In the genomic region with DNA sequence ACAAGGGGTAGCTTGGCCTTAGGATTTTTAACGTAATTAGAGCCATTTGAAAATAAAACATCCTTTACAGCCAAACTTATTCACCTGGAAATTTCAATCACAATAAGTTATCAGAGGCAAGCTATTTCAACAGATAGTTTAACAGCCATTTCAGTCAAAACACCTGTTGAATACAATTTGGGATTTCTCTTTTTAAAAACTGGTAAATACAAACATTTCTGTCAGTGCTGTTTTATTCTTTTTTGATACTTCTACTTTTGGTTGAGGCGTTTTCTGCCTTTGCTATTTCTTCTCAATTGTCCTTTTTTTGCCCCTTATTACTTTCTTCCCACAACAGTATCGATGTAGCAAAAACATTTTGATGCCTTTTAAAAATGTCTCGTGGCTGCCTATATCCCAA, we compare ENCODE assay signal across 31 cellular contexts. TPM values are rescaled to one million over a fixed set of nuclear protein-coding genes. Genes with fewer than 3 reads are reported as not detected.
"Had no signal": no experiment of that assay in that cellular context is flagged by ENCODE, and none has a peak within 500 bp of the region (broad histone marks: within the 10 kb centered on the region; RNA-seq: fewer than 3 reads in every experiment).

No MANE protein-coding gene starts in this region.

- H3K36me3 ChIP-seq: neural progenitor cell, ovary, right lobe of liver, sigmoid colon, stomach, thoracic aorta, thyroid gland, tibial nerve, upper lobe of right lung, uterus had no signal

- H3K27ac ChIP-seq: neural progenitor cell, ovary, parathyroid adenoma, psoas muscle, right lobe of liver, sigmoid colon, stomach, thoracic aorta, thyroid gland, tibial nerve, upper lobe of right lung, uterus had no signal

- H3K4me3 ChIP-seq: neural progenitor cell, ovary, psoas muscle, right lobe of liver, sigmoid colon, stomach, thoracic aorta, thyroid gland, tibial nerve, upper lobe of right lung, uterus had no signal

- DNase-seq: naive B cell; naive thymus-derived CD8-positive, alpha-beta T cell; occipital lobe; ovary; posterior cingulate gyrus; psoas muscle; right cardiac atrium; right lobe of liver; sigmoid colon; small intestine; stimulated activated CD4-positive, alpha-beta T cell treated with anti-CD3 and anti-CD28 coated beads, Interleukin-15, amount 100 ng/mL, for 24 hours; stimulated activated CD4-positive, alpha-beta T cell treated with anti-CD3 and anti-CD28 coated beads, Interleukin-2, amount 100 ng/mL, for 24 hours; stimulated activated CD4-positive, alpha-beta T cell treated with anti-CD3 and anti-CD28 coated beads, Interleukin-2, amount 100 ng/mL, for 48 hours; stimulated activated CD4-positive, alpha-beta T cell treated with anti-CD3 and anti-CD28 coated beads, Interleukin-4, amount 100 ng/mL, for 24 hours; stimulated activated naive B cell treated with anti-CD40 and anti-IgM and Interleukin-4, amounts not matched to agents 10 μg/mL and 1 μg/mL and 100 μg/mL, for 72 hours; stimulated activated naive CD4-positive, alpha-beta T cell treated with Interleukin-2 at 50 U/mL for 16 hours; stomach; thyroid gland; trophoblast cell; upper lobe of right lung; uterus had no signal

- H3K9me3 ChIP-seq: ovary, psoas muscle, right lobe of liver, sigmoid colon, stomach, thoracic aorta, thyroid gland, tibial nerve, upper lobe of right lung, uterus had no signal

- FAIRE-seq: small intestine had no signal

- H3K4me1 ChIP-seq: parathyroid adenoma, psoas muscle, right lobe of liver, uterus had no signal

- H2AFZ ChIP-seq: neural progenitor cell, parathyroid adenoma had no signal

- H3K9me3 Mint-ChIP-seq: natural killer cell treated with Interleukin-12 subunit alpha and Interleukin-12 subunit beta and Interleukin-15 and Interleukin-18, amount 100 ng/mL, for 72 hours; neural progenitor cell; stimulated activated naive CD8-positive, alpha-beta T cell treated with anti-CD3 and anti-CD28 coated beads, Interleukin-15, Interleukin-2, amounts not matched to agents 100 ng/mL and 50 ng/mL, for 24 hours had no signal

- H3K4me2 ChIP-seq: neural progenitor cell had no signal

- H3K4me3 Mint-ChIP-seq: naive thymus-derived CD8-positive, alpha-beta T cell; natural killer cell treated with Interleukin-12 subunit alpha and Interleukin-12 subunit beta and Interleukin-15 and Interleukin-18, amount 100 ng/mL, for 72 hours; neural progenitor cell; stimulated activated effector memory CD8-positive, alpha-beta T cell treated with anti-CD3 and anti-CD28 coated beads, Interleukin-12 subunit alpha, Interleukin-12 subunit beta, amount 100 ng/mL, for 72 hours; stimulated activated naive B cell treated with anti-CD40 and anti-IgM and Interleukin-4, amounts not matched to agents 10 μg/mL and 1 μg/mL and 100 μg/mL, for 72 hours; stimulated activated naive CD8-positive, alpha-beta T cell treated with anti-CD3 and anti-CD28 coated beads, Interleukin-15, Interleukin-2, amounts not matched to agents 100 ng/mL and 50 ng/mL, for 24 hours had no signal

- H3K4me1 Mint-ChIP-seq: stimulated activated effector memory CD8-positive, alpha-beta T cell treated with anti-CD3 and anti-CD28 coated beads, Interleukin-12 subunit alpha, Interleukin-12 subunit beta, amount 100 ng/mL, for 72 hours had no signal

- H3K27ac Mint-ChIP-seq: naive B cell; naive thymus-derived CD8-positive, alpha-beta T cell; natural killer cell treated with Interleukin-12 subunit alpha and Interleukin-12 subunit beta and Interleukin-15 and Interleukin-18, amount 100 ng/mL, for 72 hours; neural progenitor cell; progenitor cell of endocrine pancreas; stimulated activated effector memory CD8-positive, alpha-beta T cell treated with anti-CD3 and anti-CD28 coated beads, Interleukin-12 subunit alpha, Interleukin-12 subunit beta, amount 100 ng/mL, for 72 hours; stimulated activated naive B cell treated with anti-CD40 and anti-IgM and Interleukin-4, amounts not matched to agents 10 μg/mL and 1 μg/mL and 100 μg/mL, for 72 hours; stimulated activated naive CD8-positive, alpha-beta T cell treated with anti-CD3 and anti-CD28 coated beads, Interleukin-15, Interleukin-2, amounts not matched to agents 100 ng/mL and 50 ng/mL, for 24 hours had no signal

- H3K36me3 Mint-ChIP-seq: natural killer cell treated with Interleukin-12 subunit alpha and Interleukin-12 subunit beta and Interleukin-15 and Interleukin-18, amount 100 ng/mL, for 72 hours; neural progenitor cell; stimulated activated effector memory CD8-positive, alpha-beta T cell treated with anti-CD3 and anti-CD28 coated beads, Interleukin-12 subunit alpha, Interleukin-12 subunit beta, amount 100 ng/mL, for 72 hours had no signal

- H3K79me2 ChIP-seq: parathyroid adenoma had no signal

- H3K9ac ChIP-seq: neural progenitor cell, parathyroid adenoma had no signal

- H3K27me3 ChIP-seq: ovary, thyroid gland had no signal

RNA-seq across cellular contexts. Expression of a gene that starts 2.1 kb away (rescaled TPM):
- total RNA-seq: naive thymus-derived CD8-positive, alpha-beta T cell; natural killer cell treated with Interleukin-12 subunit alpha and Interleukin-12 subunit beta and Interleukin-15 and Interleukin-18, amount 100 ng/mL, for 72 hours; osteoblast; psoas muscle; renal cortical epithelial cell; right lobe of liver; thoracic aorta; upper lobe of right lung had no signal
- polyA plus RNA-seq: naive thymus-derived CD8-positive, alpha-beta T cell had no signal
